ENCODE assay signal across 10 cellular contexts in genomic region chr3:42099020-42099765, GRCh38. TPM values are rescaled to one million over a fixed set of nuclear protein-coding genes. Genes with fewer than 3 reads are reported as not detected.
DNase-seq lines count a peak whose midpoint lies in the region; ATAC-seq, FAIRE-seq and TF ChIP-seq lines count a peak whose summit lies in the region.
"Had no signal": no experiment of that assay in that cellular context is flagged by ENCODE, and none has a peak within 500 bp of the region (broad histone marks: within the 10 kb centered on the region; RNA-seq: fewer than 3 reads in every experiment).

No MANE protein-coding gene starts in this region.

- ATAC-seq in GM21447 (IDR thresholded peaks at IDR 0.05; ENCODE audit: unreplicated experiment): no peak

- no peak overlapping the region for H3K4me3 ChIP-seq in BLaER1 treated with 17β-estradiol and CSF1 and Interleukin-3, amounts not matched to agents 10 nM and 100 nM
- no peak overlapping the region for H3K4me3 ChIP-seq in OCI-LY1 (ENCODE audit: low read depth, low read length, poor library complexity, severe bottlenecking)
- H3K4me3 ChIP-seq in esophagus muscularis mucosa: no peak overlapping the region

- 0 out of 22 replicates have a peak overlapping the region, but pooled peaks of 2 of the 11 experiments have one; percentile 1 to 48 for H3K9ac ChIP-seq in BLaER1 treated with 17β-estradiol and CSF1 and Interleukin-3, amounts not matched to agents 10 nM and 100 nM
- no peak overlapping the region for H3K9ac ChIP-seq in OCI-LY1 (ENCODE audit: low read length)

- no peak for TF ChIP-seq EP300 in esophagus muscularis mucosa (IDR thresholded peaks at IDR 0.05)

- peaks cover 55 to 68% (median 61%) of the 10 kb centered on the region in 10 experiments for H3K4me1 ChIP-seq in BLaER1 treated with 17β-estradiol and CSF1 and Interleukin-3, amounts not matched to agents 10 nM and 100 nM
- H3K4me1 ChIP-seq in OCI-LY1 (ENCODE audit: insufficient read depth, low read length, severe bottlenecking): peaks cover 24% of the 10 kb centered on the region
- H3K4me1 ChIP-seq in esophagus muscularis mucosa: peaks cover 76 to 85% (median 80%) of the 10 kb centered on the region in 4 donors

- H3K4me2 ChIP-seq in BLaER1 treated with 17β-estradiol and CSF1 and Interleukin-3, amounts not matched to agents 10 nM and 100 nM: peak overlapping the region in 7 of 11 experiments; percentile 19 to 46 (median 37); a peak in 6 of 22 replicates
- no peak overlapping the region; the same call in 1 of the 2 replicates for H3K4me2 ChIP-seq in OCI-LY1 (ENCODE audit: low read length)

- H4K20me1 ChIP-seq in BLaER1 treated with 17β-estradiol and CSF1 and Interleukin-3, amounts not matched to agents 10 nM and 100 nM: peaks cover 25 to 78% (median 47%) of the 10 kb centered on the region in 11 experiments; a peak in 19 of 22 replicates
- no peaks in the 10 kb centered on the region for H4K20me1 ChIP-seq in OCI-LY1 (ENCODE audit: insufficient read depth, low read length)

- TF ChIP-seq CTCF in OCI-LY1 (IDR thresholded peaks at IDR 0.05; ENCODE audit: low read length): no peak
- TF ChIP-seq CTCF in esophagus muscularis mucosa (IDR thresholded peaks at IDR 0.05): no peak

- TF ChIP-seq POLR2A in esophagus muscularis mucosa (IDR thresholded peaks at IDR 0.05; ENCODE audit: low read depth): no peak

- no peaks in the 10 kb centered on the region for H3F3A ChIP-seq in OCI-LY1 (ENCODE audit: insufficient read depth, low read length)

- no peaks in the 10 kb centered on the region for H3K27me3 ChIP-seq in BLaER1 treated with 17β-estradiol and CSF1 and Interleukin-3, amounts not matched to agents 10 nM and 100 nM
- H3K27me3 ChIP-seq in OCI-LY1 (ENCODE audit: insufficient read depth, low read length) (no peaks in the 10 kb centered on the region), esophagus muscularis mucosa (no peaks in the 10 kb centered on the region)

- intact Hi-C loops in esophagus muscularis mucosa (cut with DNase I) (loop anchor here (5.0 kb wide), 2 partner anchors 87 to 137 kb away; partner anchors contain the start of gene ULK4), posterior vena cava (cut with DNase I) (loop anchor here (5.0 kb wide), 2 partner anchors 87 to 202 kb away; no protein-coding TSS in a partner anchor)

- 74% methylated on average over 19 of the region's 19 CpGs for WGBS in esophagus muscularis mucosa

- H3K9me3 ChIP-seq in BLaER1 treated with 17β-estradiol and CSF1 and Interleukin-3, amounts not matched to agents 10 nM and 100 nM (replicated peaks in 1 of 11): peaks cover 0 to 12% (median 9%) of the 10 kb centered on the region in 11 experiments; a peak in 18 of 22 replicates
- H3K9me3 ChIP-seq in OCI-LY1 (ENCODE audit: low read length): no peaks in the 10 kb centered on the region
- H3K9me3 ChIP-seq in esophagus muscularis mucosa: no peaks in the 10 kb centered on the region

- H3K9me2 ChIP-seq in OCI-LY1 (ENCODE audit: low read depth, low read length): no peaks in the 10 kb centered on the region

- no peak for FAIRE-seq in RCC 7860 (lab: Jason Lieb, UNC)
- no peak for FAIRE-seq in urothelium cell line (lab: Jason Lieb, UNC)

- no peak for DNase-seq in esophagus muscularis mucosa (ENCODE audit: extremely low spot score)
- DNase-seq in posterior vena cava (ENCODE audit: low spot score): peak; percentile 76
- no peak for DNase-seq in RCC 7860 (ENCODE audit: low spot score)
- DNase-seq in urothelium cell line (ENCODE audit: low spot score): no peak
- no peak for DNase-seq in activated CD4-positive, alpha-beta T cell treated with anti-CD3 and anti-CD28 coated beads for 48 hours
- DNase-seq: DMS79 treated with DMSO at 0.1 percent for 48 hours had no signal

- no peak overlapping the region for H2AFZ ChIP-seq in OCI-LY1 (ENCODE audit: low read length)

- peaks cover 22 to 53% (median 36%) of the 10 kb centered on the region in 11 experiments for H3K36me3 ChIP-seq in BLaER1 treated with 17β-estradiol and CSF1 and Interleukin-3, amounts not matched to agents 10 nM and 100 nM
- peaks cover 52% of the 10 kb centered on the region for H3K36me3 ChIP-seq in OCI-LY1 (ENCODE audit: insufficient read depth, low read length)
- peaks cover 0 to 8% (median 7%) of the 10 kb centered on the region in 4 donors for H3K36me3 ChIP-seq in esophagus muscularis mucosa

- H3K79me2 ChIP-seq in OCI-LY1 (ENCODE audit: insufficient read depth, low read length): no peaks in the 10 kb centered on the region

- peak overlapping the region in 2 of 11 experiments; percentile 7 to 23; a peak in 2 of 22 replicates for H3K27ac ChIP-seq in BLaER1 treated with 17β-estradiol and CSF1 and Interleukin-3, amounts not matched to agents 10 nM and 100 nM
- H3K27ac ChIP-seq in OCI-LY1 (ENCODE audit: low read depth, low read length, poor library complexity, severe bottlenecking) (peak overlapping the region; percentile 28), esophagus muscularis mucosa (replicated peaks in 1 of 4) (peak overlapping the region; percentile 12 to 74 (median 46))
- H3K27ac ChIP-seq: WERI-Rb-1 had no signal

RNA-seq across cellular contexts. Expression of gene TRAK1, which starts 8.0 kb away (rescaled TPM):
- total RNA-seq in esophagus muscularis mucosa: 10 to 100 TPM; 45.7 to 74.8 (median 57.7) TPM
- 10 to 100 TPM; 29.4 to 39.2 TPM for total RNA-seq in posterior vena cava
